In genomic region chr19:12325690-12326089, GRCh38 we compare ENCODE assay signal across 29 cellular contexts. TPM values are rescaled to one million over a fixed set of nuclear protein-coding genes. Genes with fewer than 3 reads are reported as not detected.
"Had no signal": no experiment of that assay in that cellular context is flagged by ENCODE, and none has a peak within 500 bp of the region (broad histone marks: within the 10 kb centered on the region; RNA-seq: fewer than 3 reads in every experiment).

No MANE protein-coding gene starts in this region.

- H3K4me3 ChIP-seq: coronary artery, esophagus muscularis mucosa, gastroesophageal sphincter, heart right ventricle had no signal

- H3K4me1 ChIP-seq: esophagus muscularis mucosa, foreskin keratinocyte, gastroesophageal sphincter had no signal

- H3K27me3 ChIP-seq: brain microvascular endothelial cell, esophagus muscularis mucosa, foreskin keratinocyte, gastroesophageal sphincter, heart right ventricle had no signal

- H3K9me3 ChIP-seq: esophagus muscularis mucosa, gastroesophageal sphincter had no signal

- H3K27ac ChIP-seq: brain microvascular endothelial cell, coronary artery, esophagus muscularis mucosa, foreskin keratinocyte, gastroesophageal sphincter, heart right ventricle had no signal

- FAIRE-seq: astrocyte, bronchial epithelial cell had no signal

- H3K36me3 ChIP-seq: brain microvascular endothelial cell had no signal

- ATAC-seq: activated CD8-positive, alpha-beta T cell treated with anti-CD3 and anti-CD28 coated beads for 36 hours; activated T-cell treated with anti-CD3 and anti-CD28 coated beads, Interleukin-2, amount 50 U/mL, for 4 hours; activated T-helper 17 cell treated with anti-CD3 and anti-CD28 coated beads, Interleukin-2, amount 50 U/mL, for 72 hours; effector memory CD8-positive, alpha-beta T cell; foreskin keratinocyte; gastroesophageal sphincter; heart right ventricle; T-helper 17 cell had no signal

- DNase-seq: activated CD4-positive, alpha-beta T cell treated with anti-CD3 and anti-CD28 coated beads for 48 hours; activated CD4-positive, alpha-beta T cell treated with anti-CD3 and anti-CD28 coated beads, Interleukin-2, amount 50 U/mL, for 1 hour; activated CD4-positive, alpha-beta T cell treated with anti-CD3 and anti-CD28 coated beads, Interleukin-2, amount 50 U/mL, for 48 hours; activated CD4-positive, CD25-positive, alpha-beta regulatory T cell; activated CD4-positive, CD25-positive, alpha-beta regulatory T cell treated with anti-CD3 and anti-CD28 coated beads, Interleukin-2, amount 50 U/mL, for 72 hours; activated CD8-positive, alpha-beta memory T cell treated with anti-CD3 and anti-CD28 coated beads for 24 hours; activated CD8-positive, alpha-beta T cell treated with anti-CD3 and anti-CD28 coated beads for 36 hours; activated effector memory CD4-positive, alpha-beta T cell treated with Interleukin-2 at 50 U/mL for 16 hours; activated gamma-delta T cell treated with Interleukin-2 at 50 U/mL for 16 hours; activated naive CD4-positive, alpha-beta T cell treated with anti-CD3 and anti-CD28 coated beads, Interleukin-2, amount 50 U/mL, for 16 hours; activated naive CD4-positive, alpha-beta T cell treated with Interleukin-2 at 50 U/mL for 16 hours; activated T-cell treated with anti-CD3 and anti-CD28 coated beads, Interleukin-2, amount 50 U/mL, for 4 hours; amniotic stem cell; anterior cingulate cortex; brain microvascular endothelial cell; effector CD4-positive, alpha-beta T cell; effector memory CD8-positive, alpha-beta T cell; erythroblast; foreskin keratinocyte; heart right ventricle; T-helper 1 cell; T-helper 17 cell; T1000 had no signal

RNA-seq across cellular contexts. Expression of gene ZNF563, which starts 7.7 kb away (rescaled TPM):
- total RNA-seq: astrocyte had no signal
